In genomic region chr10:114246679-114247305, GRCh38 we compare ENCODE assay signal across 22 cellular contexts. TPM values are rescaled to one million over a fixed set of nuclear protein-coding genes. Genes with fewer than 3 reads are reported as not detected.
DNase-seq lines count a peak whose midpoint lies in the region; ATAC-seq, FAIRE-seq and TF ChIP-seq lines count a peak whose summit lies in the region.
"Had no signal": no experiment of that assay in that cellular context is flagged by ENCODE, and none has a peak within 500 bp of the region (broad histone marks: within the 10 kb centered on the region; RNA-seq: fewer than 3 reads in every experiment).

No MANE protein-coding gene starts in this region.

- no peaks in the 10 kb centered on the region for H3K79me2 ChIP-seq in Karpas-422 (ENCODE audit: low read length)

- no peaks in the 10 kb centered on the region for H3K9me2 ChIP-seq in Karpas-422 (replicated peaks; ENCODE audit: insufficient read depth, low read length)

- no peak overlapping the region for H3K4me3 ChIP-seq in Karpas-422 (ENCODE audit: low read length)
- peak overlapping the region in 2 of 3 donors; percentile 2 to 22 for H3K4me3 ChIP-seq in breast epithelium
- H3K4me3 ChIP-seq in small intestine (ENCODE audit: low read depth in 1 of 2, low read length in 2 of 2), result no peak overlapping the region

- no peak overlapping the region for H2AFZ ChIP-seq in Karpas-422 (ENCODE audit: low read length)

- H3K9ac ChIP-seq in Karpas-422 (ENCODE audit: low read length), result no peak overlapping the region

- no peak for TF ChIP-seq POLR2A in breast epithelium (IDR thresholded peaks at IDR 0.05)

- no peaks in the 10 kb centered on the region for H3K27me3 ChIP-seq in Karpas-422 (ENCODE audit: low read length)
- H3K27me3 ChIP-seq in breast epithelium, result no peaks in the 10 kb centered on the region
- peaks cover 0 to 2% of the 10 kb centered on the region in 2 donors for H3K27me3 ChIP-seq in small intestine (ENCODE audit: control insufficient read depth in 2 of 2, insufficient read depth in 2 of 2, low read length in 2 of 2)

- no peaks in the 10 kb centered on the region for H4K20me1 ChIP-seq in Karpas-422 (ENCODE audit: insufficient read depth, low read depth, low read length)

- peak overlapping the region; percentile 13 for H3K4me2 ChIP-seq in Karpas-422 (ENCODE audit: low read depth, low read length, poor library complexity, severe bottlenecking)

- WGBS in small intestine, 3 donors, result 22 to 49% (median 44%) methylated on average over 7 of the region's 7 CpGs

- H3K9me3 ChIP-seq in Karpas-422 (ENCODE audit: low read length) (no peaks in the 10 kb centered on the region), breast epithelium (no peaks in the 10 kb centered on the region), small intestine (ENCODE audit: control insufficient read depth, low read depth) (no peaks in the 10 kb centered on the region)

- peak; percentile 17 for ATAC-seq in left lobe of liver
- no peak for ATAC-seq in GM21423 (IDR thresholded peaks at IDR 0.05; ENCODE audit: unreplicated experiment)
- ATAC-seq in GM18873 (IDR thresholded peaks at IDR 0.05; ENCODE audit: low FRiP score, unreplicated experiment), result no peak
- no peak for ATAC-seq in GM18870 (IDR thresholded peaks at IDR 0.05; ENCODE audit: unreplicated experiment)
- ATAC-seq: stimulated activated naive B cell treated with anti-CD40 and anti-IgM and Interleukin-4, amounts not matched to agents 10 μg/mL and 1 μg/mL and 100 μg/mL, for 72 hours had no signal

- H3K27ac ChIP-seq in Karpas-422 (ENCODE audit: low read length), result no peak overlapping the region
- H3K27ac ChIP-seq in breast epithelium, result peak overlapping the region; percentile 70 to 87
- peak overlapping the region in 1 of 2 donors; percentile 68 for H3K27ac ChIP-seq in small intestine (ENCODE audit: low read depth in 1 of 2, low read length in 1 of 2)
- H3K27ac ChIP-seq: HL-60 had no signal

- H3K36me3 ChIP-seq in Karpas-422 (ENCODE audit: insufficient read depth, low read length) (no peaks in the 10 kb centered on the region), breast epithelium (no peaks in the 10 kb centered on the region), small intestine (ENCODE audit: control insufficient read depth in 2 of 2, insufficient read depth in 2 of 2, low read length in 2 of 2) (no peaks in the 10 kb centered on the region)

- DNase-seq in Karpas-422 (no peak), breast epithelium (ENCODE audit: low spot score in 2 of 2) (peak in 1 of 2 donors; percentile 33), left lobe of liver (ENCODE audit: low spot score) (no peak), small intestine (peak; percentile 72)
- no peak for DNase-seq in central memory CD4-positive, alpha-beta T cell
- DNase-seq: activated CD4-positive, CD25-positive, alpha-beta regulatory T cell; activated CD8-positive, alpha-beta memory T cell treated with anti-CD3 and anti-CD28 coated beads for 24 hours; activated naive CD8-positive, alpha-beta T cell treated with anti-CD3 and anti-CD28 coated beads, Interleukin-2, amount 10 ng/mL, durations not matched to agents 7 days and 5 days; erythroblast; H9; NCI-H2081; NCI-H524 treated with DMSO at 0.1 percent for 48 hours; stimulated activated naive B cell treated with anti-CD40 and anti-IgM and Interleukin-4, amounts not matched to agents 10 μg/mL and 1 μg/mL and 100 μg/mL, for 72 hours had no signal

- FAIRE-seq in small intestine (lab: Jason Lieb, UNC), result no peak
- FAIRE-seq: urothelium cell line had no signal

- no peak for TF ChIP-seq CTCF in breast epithelium (IDR thresholded peaks at IDR 0.05)

- intact Hi-C loops in breast epithelium (cut with DNase I; ENCODE audit: low total_unique reads), result no loop called here

- H3K4me1 ChIP-seq in Karpas-422 (ENCODE audit: low read length) (no peaks in the 10 kb centered on the region), breast epithelium (peaks cover 6 to 8% of the 10 kb centered on the region in 2 donors), small intestine (ENCODE audit: control insufficient read depth in 2 of 2, insufficient read depth in 1 of 2, low read depth in 1 of 2, low read length in 1 of 2) (peaks cover 0 to 2% of the 10 kb centered on the region in 2 donors)

RNA-seq across cellular contexts. Expression of gene VWA2, which starts 7.7 kb away (rescaled TPM):
- total RNA-seq in Karpas-422 (2014; rRNA removed; shearing (Covaris generic); ENCODE audit: low replicate concordance), result not detected in 2 replicates
- total RNA-seq in breast epithelium (10 to 100 TPM in 1 of 3 donors, 1 to 10 TPM in 1, under 1 TPM in 1; 0.48 to 18.7 (median 8.0) TPM), left lobe of liver (0.05 TPM)
- polyA plus RNA-seq in small intestine, result 1 to 10 TPM in 1 of 3 donors, not detected in 2; 3.0 TPM
- total RNA-seq: activated naive CD8-positive, alpha-beta T cell treated with anti-CD3 and anti-CD28 coated beads, Interleukin-2, amount 10 ng/mL, durations not matched to agents 7 days and 5 days; activated T-helper 1 cell treated with anti-CD3 and anti-CD28 coated beads, Interleukin-12 subunit alpha, Interleukin-12 subunit beta, Interleukin-2, Interleukin-4 antibody, amounts not matched to agents 30 ng/mL and 10 ng/mL and 1 ng/mL, durations not matched to agents 14 hours and 24 hours and 36 hours; dermis microvascular lymphatic vessel endothelial cell; neural crest cell; T-helper 2 cell treated with Interferon-gamma antibody and Interleukin-4, amounts not matched to agents 100 ng/mL and 5 ng/mL, for 36 hours had no signal

Comparison
In these comparisons a context has a peak if more than half of its experiments do, and no peak if none do; other contexts are left out.
1. H3K4me3 ChIP-seq: peak in breast epithelium (2 of 3); none in Karpas-422 (single experiment) and small intestine (0 of 2).